19 cellular contexts compared by ENCODE assay signal in genomic region chr7:16369851-16370250, GRCh38.
"Had no signal": no experiment of that assay in that cellular context is flagged by ENCODE, and none has a peak within 500 bp of the region (broad histone marks: within the 10 kb centered on the region; RNA-seq: fewer than 3 reads in every experiment).

No MANE protein-coding gene starts in this region.

- H3K27ac Mint-ChIP-seq: activated CD4-positive, alpha-beta T cell treated with anti-CD3 and anti-CD28 coated beads for 36 hours; activated naive CD8-positive, alpha-beta T cell treated with anti-CD3 and anti-CD28 coated beads for 36 hours; activated T-helper 1 cell treated with anti-CD3 and anti-CD28 coated beads, Interleukin-12 subunit alpha, Interleukin-12 subunit beta, Interleukin-2, Interleukin-4 antibody, amounts not matched to agents 30 ng/mL and 10 ng/mL and 1 ng/mL, durations not matched to agents 14 hours and 24 hours and 36 hours; naive thymus-derived CD4-positive, alpha-beta T cell; T-helper 2 cell treated with Interferon-gamma antibody and Interleukin-4, amounts not matched to agents 5 μg/mL and 100 μg/mL, for 36 hours; WTC11 had no signal

- H3K27ac ChIP-seq: cardiac muscle cell, left ventricle myocardium inferior, skin epidermis, tibial artery had no signal

- H3K4me3 Mint-ChIP-seq: activated CD4-positive, alpha-beta T cell treated with anti-CD3 and anti-CD28 coated beads for 36 hours; activated naive CD8-positive, alpha-beta T cell treated with anti-CD3 and anti-CD28 coated beads for 36 hours; activated T-helper 1 cell treated with anti-CD3 and anti-CD28 coated beads, Interleukin-12 subunit alpha, Interleukin-12 subunit beta, Interleukin-2, Interleukin-4 antibody, amounts not matched to agents 30 ng/mL and 10 ng/mL and 1 ng/mL, durations not matched to agents 14 hours and 24 hours and 36 hours; naive thymus-derived CD4-positive, alpha-beta T cell; T-helper 2 cell treated with Interferon-gamma antibody and Interleukin-4, amounts not matched to agents 5 μg/mL and 100 μg/mL, for 36 hours; WTC11 had no signal

- H3K4me3 ChIP-seq: cardiac muscle cell, left ventricle myocardium inferior, prostate gland, skin epidermis, tibial artery had no signal

- H3K4me1 Mint-ChIP-seq: activated CD4-positive, alpha-beta T cell treated with anti-CD3 and anti-CD28 coated beads for 36 hours; activated naive CD8-positive, alpha-beta T cell treated with anti-CD3 and anti-CD28 coated beads for 36 hours; naive thymus-derived CD4-positive, alpha-beta T cell; WTC11 had no signal

- H3K27me3 Mint-ChIP-seq: activated CD4-positive, alpha-beta T cell treated with anti-CD3 and anti-CD28 coated beads for 36 hours; activated naive CD8-positive, alpha-beta T cell treated with anti-CD3 and anti-CD28 coated beads for 36 hours; naive thymus-derived CD4-positive, alpha-beta T cell had no signal

- H3K4me1 ChIP-seq: left ventricle myocardium inferior, prostate gland, tibial artery had no signal

- H3K9me3 ChIP-seq: prostate gland had no signal

- ATAC-seq: activated CD4-positive, alpha-beta T cell treated with anti-CD3 and anti-CD28 coated beads for 36 hours; naive thymus-derived CD4-positive, alpha-beta T cell; right cardiac atrium; stimulated activated naive CD8-positive, alpha-beta T cell treated with anti-CD3 and anti-CD28 coated beads, Interleukin-15, Interleukin-2, amounts not matched to agents 100 U/mL and 50 U/mL, for 24 hours; WTC11 had no signal

- H3K27me3 ChIP-seq: cardiac muscle cell, tibial artery had no signal

- H3K9me3 Mint-ChIP-seq: activated naive CD8-positive, alpha-beta T cell treated with anti-CD3 and anti-CD28 coated beads for 36 hours; activated T-helper 1 cell treated with anti-CD3 and anti-CD28 coated beads, Interleukin-12 subunit alpha, Interleukin-12 subunit beta, Interleukin-2, Interleukin-4 antibody, amounts not matched to agents 30 ng/mL and 10 ng/mL and 1 ng/mL, durations not matched to agents 14 hours and 24 hours and 36 hours; T-helper 2 cell treated with Interferon-gamma antibody and Interleukin-4, amounts not matched to agents 5 μg/mL and 100 μg/mL, for 36 hours; WTC11 had no signal

- H3K36me3 ChIP-seq: cardiac muscle cell, prostate gland had no signal

- H3K36me3 Mint-ChIP-seq: naive thymus-derived CD4-positive, alpha-beta T cell; WTC11 had no signal

- DNase-seq: activated CD4-positive, alpha-beta T cell treated with anti-CD3 and anti-CD28 coated beads for 36 hours; activated CD4-positive, alpha-beta T cell treated with anti-CD3 and anti-CD28 coated beads, Interleukin-2, amount 50 U/mL, for 48 hours; activated naive CD4-positive, alpha-beta T cell; activated naive CD8-positive, alpha-beta T cell treated with anti-CD3 and anti-CD28 coated beads for 36 hours; amniotic stem cell; hypothalamus; left ventricle myocardium inferior; naive thymus-derived CD4-positive, alpha-beta T cell; occipital lobe; right cardiac atrium; stimulated activated naive CD8-positive, alpha-beta T cell treated with anti-CD3 and anti-CD28 coated beads, Interleukin-15, Interleukin-2, amounts not matched to agents 100 U/mL and 50 U/mL, for 24 hours; substantia nigra; tibial artery had no signal
